ENCODE assay signal across 24 cellular contexts in genomic region chr3:138360272-138361192, GRCh38. TPM values are rescaled to one million over a fixed set of nuclear protein-coding genes. Genes with fewer than 3 reads are reported as not detected.
A peak's percentile ranks its signal among the peaks of the same experiment; 100 is the strongest.
DNase-seq lines count a peak whose midpoint lies in the region; ATAC-seq, FAIRE-seq and TF ChIP-seq lines count a peak whose summit lies in the region.
"Had no signal": no experiment of that assay in that cellular context is flagged by ENCODE, and none has a peak within 500 bp of the region (broad histone marks: within the 10 kb centered on the region; RNA-seq: fewer than 3 reads in every experiment).

No MANE protein-coding gene starts in this region.

- H2AFZ ChIP-seq in H1 (ENCODE audit: low read length) = no peak overlapping the region
- H2AFZ ChIP-seq in trophoblast cell (ENCODE audit: insufficient read depth, low read length, poor library complexity) = no peak overlapping the region

- H2AK5ac ChIP-seq in H1 (ENCODE audit: low read depth, low read length) = 0 out of 2 replicates have a peak overlapping the region, but pooled peaks have one; percentile 39
- H2AK5ac ChIP-seq in trophoblast cell (ENCODE audit: low read length) = no peak overlapping the region

- H3K79me1 ChIP-seq in H1 (ENCODE audit: low read depth, low read length) (peaks cover 2% of the 10 kb centered on the region; the same call in 1 of the 2 replicates), trophoblast cell (ENCODE audit: low read length) (no peaks in the 10 kb centered on the region)

- no peaks in the 10 kb centered on the region for H3K9me3 ChIP-seq in H1 (ENCODE audit: insufficient read depth in 2 of 2, low read depth in 1 of 2, low read length in 1 of 2)
- no peaks in the 10 kb centered on the region for H3K9me3 ChIP-seq in right atrium auricular region
- H3K9me3 ChIP-seq in trophoblast cell (ENCODE audit: insufficient read depth, low read depth, low read length) = no peaks in the 10 kb centered on the region
- H3K9me3 ChIP-seq: testis had no signal

- H2BK12ac ChIP-seq in H1 (ENCODE audit: low read depth, low read length) = no peak overlapping the region
- no peak overlapping the region for H2BK12ac ChIP-seq in trophoblast cell (ENCODE audit: low read length)

- no peak for DNase-seq in H1 (ENCODE audit: low read depth in 1 of 2, low spot score in 2 of 2)
- peak; percentile 70 for DNase-seq in right atrium auricular region (ENCODE audit: low spot score)
- no peak for DNase-seq in trophoblast cell
- no peak for DNase-seq in type B pancreatic cell (ENCODE audit: extremely low spot score, unreplicated experiment)
- no peak for DNase-seq in NK-92 (lab: John Stamatoyannopoulos, UW; ENCODE audit: unreplicated experiment)
- no peak for DNase-seq in HUDEP-2 (lab: John Stamatoyannopoulos, UW; ENCODE audit: unreplicated experiment in 76 of 76)
- DNase-seq: effector CD8-positive, alpha-beta T cell; erythroblast; NCI-H1105; NCI-H2081; OCI-M1; small intestine; stimulated activated CD4-positive, alpha-beta T cell treated with anti-CD3 and anti-CD28 coated beads, Interleukin-2, amount 100 ng/mL, for 24 hours; T-helper 9 cell; testis; WERI-Rb-1 had no signal

- no peaks in the 10 kb centered on the region for H3K36me3 ChIP-seq in H1 (ENCODE audit: control insufficient read depth in 2 of 4, insufficient read depth in 4 of 4, low read length in 3 of 4)
- peaks cover 5% of the 10 kb centered on the region for H3K36me3 ChIP-seq in right atrium auricular region
- peaks cover 0 to 4% of the 10 kb centered on the region in 2 experiments for H3K36me3 ChIP-seq in trophoblast cell (ENCODE audit: control insufficient read depth in 1 of 2, insufficient read depth in 2 of 2, low read length in 2 of 2)
- H3K36me3 ChIP-seq: WERI-Rb-1 had no signal

- TF ChIP-seq RAD21 in H1 (IDR thresholded peaks at IDR 0.05 in 1 of 2, conservative IDR thresholded peaks at IDR 0.05 in 1 of 2; ENCODE audit: low read depth in 2 of 2, low read length in 2 of 2) = no peak

- TF ChIP-seq POLR2A in H1 (IDR thresholded peaks at IDR 0.05; ENCODE audit: control extremely low read depth in 1 of 2, low read depth in 2 of 2, low read length in 2 of 2) = no peak

- no peaks in the 10 kb centered on the region for H3K9me3 Mint-ChIP-seq in type B pancreatic cell
- H3K9me3 Mint-ChIP-seq: activated T-helper 1 cell treated with anti-CD3 and anti-CD28 coated beads, Interleukin-12 subunit alpha, Interleukin-12 subunit beta, Interleukin-2, Interleukin-4 antibody, amounts not matched to agents 30 ng/mL and 10 ng/mL and 1 ng/mL, durations not matched to agents 14 hours and 24 hours and 36 hours; IgD-negative memory B cell; neural crest cell had no signal

- H3K23me2 ChIP-seq in H1 (ENCODE audit: low read depth, low read length) = no peaks in the 10 kb centered on the region

- H3K79me2 ChIP-seq in H1 (ENCODE audit: control insufficient read depth in 1 of 2, insufficient read depth in 2 of 2, low read length in 2 of 2) = no peaks in the 10 kb centered on the region
- peaks cover 1% of the 10 kb centered on the region for H3K79me2 ChIP-seq in trophoblast cell (ENCODE audit: control insufficient read depth, insufficient read depth, low read length, poor library complexity)

- no peak overlapping the region for H3K4me2 ChIP-seq in H1 (ENCODE audit: insufficient read depth in 1 of 2, low read depth in 2 of 2, low read length in 2 of 2)
- no peak overlapping the region for H3K4me2 ChIP-seq in trophoblast cell (ENCODE audit: low read length)

- no peak overlapping the region for H4K5ac ChIP-seq in H1 (ENCODE audit: insufficient read length, low read depth, low read length)

- H3K14ac ChIP-seq in H1 (ENCODE audit: insufficient read length) = no peak overlapping the region
- no peak overlapping the region for H3K14ac ChIP-seq in trophoblast cell (ENCODE audit: low read length)

- H4K12ac ChIP-seq in trophoblast cell (ENCODE audit: low read depth, low read length) = no peak overlapping the region

- H4K8ac ChIP-seq in H1 (ENCODE audit: extremely low read depth, insufficient read depth, low read length) (no peak overlapping the region), trophoblast cell (ENCODE audit: low read depth, low read length) (no peak overlapping the region)

- no peak for TF ChIP-seq CTCF in H1 (IDR thresholded peaks at IDR 0.05; ENCODE audit: control extremely low read depth in 1 of 3, insufficient read depth in 1 of 3, low read depth in 1 of 3, low read length in 3 of 3)
- TF ChIP-seq CTCF in right atrium auricular region (IDR thresholded peaks at IDR 0.05) = no peak
- no peak for TF ChIP-seq CTCF in type B pancreatic cell (conservative IDR thresholded peaks at IDR 0.05)

- H3K4me3 Mint-ChIP-seq in type B pancreatic cell = peak overlapping the region; percentile 70
- H3K4me3 Mint-ChIP-seq: activated naive CD8-positive, alpha-beta T cell; activated T-helper 1 cell treated with anti-CD3 and anti-CD28 coated beads, Interleukin-12 subunit alpha, Interleukin-12 subunit beta, Interleukin-2, Interleukin-4 antibody, amounts not matched to agents 30 ng/mL and 10 ng/mL and 1 ng/mL, durations not matched to agents 14 hours and 24 hours and 36 hours; IgD-negative memory B cell; neural crest cell had no signal

- no peaks in the 10 kb centered on the region for H3K27me3 Mint-ChIP-seq in type B pancreatic cell
- H3K27me3 Mint-ChIP-seq: activated naive CD8-positive, alpha-beta T cell had no signal

- H2BK15ac ChIP-seq in H1 (ENCODE audit: low read length) = no peak overlapping the region

- ATAC-seq in HG02571 (IDR thresholded peaks at IDR 0.05; ENCODE audit: unreplicated experiment) = no peak
- ATAC-seq: HCT116 had no signal

- H3K23ac ChIP-seq in H1 (ENCODE audit: insufficient read length) (no peak overlapping the region), trophoblast cell (ENCODE audit: low read length) (no peak overlapping the region)

- CTCF ChIA-PET in H1 (lab: Charles Lee; ENCODE audit: partially characterized antibody) = interaction anchor here (1.1 to 1.3 kb wide), 2 partner anchors 17 to 53 kb away, joined by 3 read pairs; no protein-coding TSS in a partner anchor

- peaks cover 0 to 4% of the 10 kb centered on the region in 2 experiments for H4K20me1 ChIP-seq in H1 (replicated peaks in 1 of 2; ENCODE audit: control insufficient read depth in 1 of 2, insufficient read depth in 2 of 2, low read length in 2 of 2)

- no peak overlapping the region for H3K4me3 ChIP-seq in H1 (ENCODE audit: extremely low read depth in 1 of 4, insufficient read depth in 2 of 4, low read depth in 3 of 4, low read length in 4 of 4)
- H3K4me3 ChIP-seq in right atrium auricular region = no peak overlapping the region
- peak overlapping the region; percentile 4 for H3K4me3 ChIP-seq in trophoblast cell (ENCODE audit: low read depth, low read length)
- H3K4me3 ChIP-seq: testis had no signal

- H3K36me3 Mint-ChIP-seq in type B pancreatic cell = no peaks in the 10 kb centered on the region
- H3K36me3 Mint-ChIP-seq: activated naive CD8-positive, alpha-beta T cell had no signal

- no peak overlapping the region for H3K56ac ChIP-seq in H1 (replicated peaks; ENCODE audit: insufficient read length, low read depth, low read length)

- 90% methylated on average over 14 of the region's 15 CpGs; no CpG with 5 or more reads in 1 of the 2 experiments for WGBS in H1 (ENCODE audit: extremely low coverage in 1 of 2, insufficient coverage in 1 of 2, insufficient read length in 1 of 2, insufficient replicate concordance in 2 of 2, low coverage in 1 of 2, low lambda C conversion rate in 2 of 2, missing lambda C conversion rate in 1 of 2), 2 experiments
- WGBS in trophoblast cell (ENCODE audit: extremely low coverage, insufficient coverage, insufficient read length) = no CpG with 5 or more reads among the region's 15 CpGs

- H3K4ac ChIP-seq in H1 (replicated peaks; ENCODE audit: insufficient read length, low read depth, low read length) = no peak overlapping the region
- no peak overlapping the region for H3K4ac ChIP-seq in trophoblast cell (ENCODE audit: low read depth, low read length)

- FAIRE-seq in H1 (lab: Jason Lieb, UNC) = no peak
- FAIRE-seq: GM12891, small intestine had no signal

- POLR2A ChIA-PET in H1 (lab: Charles Lee; ENCODE audit: partially characterized antibody) = interaction anchor here (0.6 to 1.6 kb wide), 2 partner anchors 10 to 18 kb away, joined by 3 to 4 read pairs; no protein-coding TSS in a partner anchor

- H3K18ac ChIP-seq in H1 (ENCODE audit: extremely low read depth, low read length) (no peak overlapping the region; the same call in 1 of the 2 replicates), trophoblast cell (ENCODE audit: low read length) (no peak overlapping the region)

- H3K27ac ChIP-seq in H1 (ENCODE audit: low read depth, low read length) (no peak overlapping the region), right atrium auricular region (peak overlapping the region; percentile 79 to 95), trophoblast cell (ENCODE audit: low read depth, low read length) (no peak overlapping the region)
- H3K27ac ChIP-seq: testis, WERI-Rb-1 had no signal

- 0 out of 2 replicates have a peak overlapping the region, but pooled peaks have one; percentile 39 for H2BK5ac ChIP-seq in H1 (ENCODE audit: low read depth, low read length)
- H2BK5ac ChIP-seq in trophoblast cell (ENCODE audit: low read depth, low read length, poor library complexity) = no peak overlapping the region

- H2BK20ac ChIP-seq in H1 (ENCODE audit: low read length) = no peak overlapping the region

- peak overlapping the region; percentile 75 for H3K27ac Mint-ChIP-seq in type B pancreatic cell
- H3K27ac Mint-ChIP-seq: activated naive CD8-positive, alpha-beta T cell; activated T-helper 1 cell treated with anti-CD3 and anti-CD28 coated beads, Interleukin-12 subunit alpha, Interleukin-12 subunit beta, Interleukin-2, Interleukin-4 antibody, amounts not matched to agents 30 ng/mL and 10 ng/mL and 1 ng/mL, durations not matched to agents 14 hours and 24 hours and 36 hours; IgD-negative memory B cell had no signal

- H4K91ac ChIP-seq in H1 (replicated peaks; ENCODE audit: insufficient read length, low read length) (no peak overlapping the region), trophoblast cell (ENCODE audit: low read depth, low read length) (no peak overlapping the region)

- peaks cover 40% of the 10 kb centered on the region for H3K4me1 Mint-ChIP-seq in type B pancreatic cell (ENCODE audit: unreplicated experiment)
- H3K4me1 Mint-ChIP-seq: IgD-negative memory B cell had no signal

- H3K27me3 ChIP-seq in H1 (replicated peaks in 1 of 4; ENCODE audit: control insufficient read depth in 3 of 4, extremely low read depth in 1 of 4, insufficient read depth in 3 of 4, low read length in 3 of 4) (no peaks in the 10 kb centered on the region; a peak in 1 of 7 replicates), right atrium auricular region (no peaks in the 10 kb centered on the region), trophoblast cell (ENCODE audit: insufficient read depth, low read length) (no peaks in the 10 kb centered on the region)
- H3K27me3 ChIP-seq: testis had no signal

- no peak for TF ChIP-seq EP300 in H1 (IDR thresholded peaks at IDR 0.05; ENCODE audit: borderline replicate concordance in 1 of 2, low read depth in 2 of 2, low read length in 2 of 2)

- peaks cover 0 to 3% (median 0%) of the 10 kb centered on the region in 4 experiments; a peak in 3 of 7 replicates for H3K4me1 ChIP-seq in H1 (replicated peaks in 1 of 4; ENCODE audit: control insufficient read depth in 3 of 4, insufficient read depth in 4 of 4, low read length in 3 of 4)
- H3K4me1 ChIP-seq in right atrium auricular region = peaks cover 0 to 98% of the 10 kb centered on the region in 2 donors
- H3K4me1 ChIP-seq in trophoblast cell (ENCODE audit: control insufficient read depth in 1 of 2, insufficient read depth in 2 of 2, low read length in 2 of 2) = no peaks in the 10 kb centered on the region

- H3K9ac ChIP-seq in H1 (replicated peaks in 1 of 4; ENCODE audit: extremely low read depth in 1 of 4, low read depth in 3 of 4, low read length in 3 of 4) (no peak overlapping the region), trophoblast cell (ENCODE audit: low read length) (no peak overlapping the region)

- H2BK120ac ChIP-seq in H1 (replicated peaks; ENCODE audit: low read depth, low read length) (no peak overlapping the region), trophoblast cell (ENCODE audit: insufficient read depth, low read length, poor library complexity) (no peak overlapping the region)

RNA-seq across cellular contexts. Expression of gene MRAS, which starts 12.2 kb away (rescaled TPM):
- total RNA-seq in H1 (2021; fragmentation: NEBNext Ultra II Directional; extraction: Animal tissue kit (Norgen Biotek cat#: 25700)) = 15.6 and 16.2 TPM in 2 replicates
- 10.6 and 15.1 TPM in 2 replicates for polyA plus RNA-seq in H1 (2011; rRNA removed)
- polyA plus RNA-seq in H1 (2011; cell fraction: cytosol; rRNA removed) = 10.6 TPM
- 12.2 TPM for polyA plus RNA-seq in H1 (2011; cell fraction: nucleus; rRNA removed)
- polyA plus RNA-seq in H1 (2012, experiment 1 of 2) = 10.5 to 14.7 TPM (median 12.3 TPM) in 4 replicates
- 4.4 TPM for polyA plus RNA-seq in H1 (2012, experiment 2 of 2)
- polyA plus RNA-seq in H1 (2013, experiment 1 of 2) = 10.0 TPM
- 9.6 TPM for polyA plus RNA-seq in H1 (2013, experiment 2 of 2)
- 14.3 and 17.3 TPM in 2 replicates for polyA minus RNA-seq in H1 (2011; rRNA and poly(A)+ RNA removed)
- polyA minus RNA-seq in H1 (2011; cell fraction: cytosol; rRNA and poly(A)+ RNA removed) = 4.1 TPM
- 9.0 TPM for polyA minus RNA-seq in H1 (2011; cell fraction: nucleus; rRNA and poly(A)+ RNA removed)
- total RNA-seq in right atrium auricular region (100 to 1,000 TPM; 174 to 288 TPM), type B pancreatic cell (ENCODE audit: low replicate concordance) (6.6 and 41.6 TPM in 2 replicates)
- polyA plus RNA-seq in trophoblast cell (2013) = 22.2 and 22.6 TPM in 2 replicates
- polyA plus RNA-seq: IgD-negative memory B cell had no signal

RNA-seq across cellular contexts. Expression of gene NME9, which starts 30.9 kb away (rescaled TPM):
- not detected in 2 replicates for total RNA-seq in H1 (2021; fragmentation: NEBNext Ultra II Directional; extraction: Animal tissue kit (Norgen Biotek cat#: 25700))
- 0.11 TPM in 1 of 2 replicates, not detected in the other for polyA plus RNA-seq in H1 (2011; rRNA removed)
- polyA plus RNA-seq in H1 (2011; cell fraction: cytosol; rRNA removed) = 0.35 TPM
- 0.74 TPM for polyA plus RNA-seq in H1 (2011; cell fraction: nucleus; rRNA removed)
- polyA plus RNA-seq in H1 (2012, experiment 1 of 2) = 0.23 to 0.76 TPM (median 0.30 TPM) in 4 replicates
- polyA plus RNA-seq in H1 (2012, experiment 2 of 2) = not detected
- polyA plus RNA-seq in H1 (2013, experiment 1 of 2) = 0.20 TPM
- polyA plus RNA-seq in H1 (2013, experiment 2 of 2) = 0.11 TPM
- 0.54 and 1.4 TPM in 2 replicates for polyA minus RNA-seq in H1 (2011; rRNA and poly(A)+ RNA removed)
- polyA minus RNA-seq in H1 (2011; cell fraction: cytosol; rRNA and poly(A)+ RNA removed) = not detected
- 1.2 TPM for polyA minus RNA-seq in H1 (2011; cell fraction: nucleus; rRNA and poly(A)+ RNA removed)
- total RNA-seq in right atrium auricular region (not detected), type B pancreatic cell (ENCODE audit: low replicate concordance) (0.40 and 3.7 TPM in 2 replicates)
- 0.15 and 0.25 TPM in 2 replicates for polyA plus RNA-seq in trophoblast cell (2013)
- total RNA-seq: activated T-helper 1 cell treated with anti-CD3 and anti-CD28 coated beads, Interleukin-12 subunit alpha, Interleukin-12 subunit beta, Interleukin-2, Interleukin-4 antibody, amounts not matched to agents 30 ng/mL and 10 ng/mL and 1 ng/mL, durations not matched to agents 14 hours and 24 hours and 36 hours; chondrocyte had no signal

Comparison
In these comparisons a context has a peak if more than half of its experiments do, and no peak if none do; other contexts are left out.
1. H3K27ac ChIP-seq: peak in right atrium auricular region (2 of 2); none in H1 (single experiment) and trophoblast cell (single experiment).